Comparison of ENCODE assay signal across 15 cellular contexts in the genomic region with DNA sequence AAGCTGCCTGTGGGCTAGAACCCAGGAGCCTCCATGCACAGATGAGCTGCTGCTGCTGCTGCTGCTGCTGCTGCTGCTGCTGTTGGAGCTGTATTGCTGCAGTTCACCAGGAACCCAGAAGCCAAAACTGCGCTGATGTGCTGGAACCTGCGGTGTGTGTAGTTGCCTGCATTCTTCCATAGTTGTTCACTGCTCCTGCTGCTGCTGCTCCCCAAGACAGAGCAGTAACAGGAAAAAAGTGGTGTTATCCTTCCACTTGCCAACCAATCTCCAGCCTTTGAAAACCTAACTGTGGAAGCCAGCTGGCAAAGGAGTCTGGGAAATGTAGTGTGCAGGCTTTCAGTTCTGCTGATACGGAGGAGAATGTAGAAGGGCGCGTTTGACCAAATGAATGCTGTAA. TPM values are rescaled to one million over a fixed set of nuclear protein-coding genes. Genes with fewer than 3 reads are reported as not detected.
DNase-seq lines count a peak whose midpoint lies in the region; ATAC-seq and TF ChIP-seq lines count a peak whose summit lies in the region.
"Had no signal": no experiment of that assay in that cellular context is flagged by ENCODE, and none has a peak within 500 bp of the region (broad histone marks: within the 10 kb centered on the region; RNA-seq: fewer than 3 reads in every experiment).

No MANE protein-coding gene starts in this region.

- no peaks in the 10 kb centered on the region for H3K36me3 ChIP-seq in GM23338 (ENCODE audit: insufficient read depth)
- no peaks in the 10 kb centered on the region for H3K36me3 ChIP-seq in rectal smooth muscle tissue (ENCODE audit: control insufficient read depth, insufficient read depth, low read length)
- H3K36me3 ChIP-seq: ascending aorta, transverse colon had no signal

- H3K27me3 Mint-ChIP-seq in GM23338 (ENCODE audit: insufficient read depth, low read depth, poor library complexity) = peaks cover 5% of the 10 kb centered on the region
- H3K27me3 Mint-ChIP-seq in brain = no peaks in the 10 kb centered on the region
- H3K27me3 Mint-ChIP-seq: CD8-positive, alpha-beta memory T cell; T-cell had no signal

- H4K20me1 ChIP-seq in GM23338 (replicated peaks; ENCODE audit: insufficient read depth) = peaks cover 36% of the 10 kb centered on the region

- H3K9me2 ChIP-seq in GM23338 (ENCODE audit: insufficient read depth) = no peaks in the 10 kb centered on the region

- intact Hi-C loops in left ventricle myocardium superior (cut with micrococcal nuclease) = no loop called here

- TF ChIP-seq CTCF in GM23338 (conservative IDR thresholded peaks at IDR 0.05; ENCODE audit: low read depth in 2 of 2) = no peak
- no peak for TF ChIP-seq CTCF in brain (conservative IDR thresholded peaks at IDR 0.05)

- no peak overlapping the region for H2AFZ ChIP-seq in GM23338

- H3K9ac ChIP-seq in rectal smooth muscle tissue (ENCODE audit: low read length) = no peak overlapping the region
- H3K9ac ChIP-seq: KMS-11 had no signal

- H3K4me1 Mint-ChIP-seq in GM23338 (peaks cover 33% of the 10 kb centered on the region), brain (peaks cover 89% of the 10 kb centered on the region)

- H3K27me3 ChIP-seq in GM23338 (ENCODE audit: insufficient read depth) (no peaks in the 10 kb centered on the region), rectal smooth muscle tissue (ENCODE audit: control insufficient read depth, insufficient read depth, low read length) (no peaks in the 10 kb centered on the region)
- H3K27me3 ChIP-seq: ascending aorta, transverse colon had no signal

- H3K4me1 ChIP-seq in GM23338 (ENCODE audit: insufficient read depth) (peaks cover 12% of the 10 kb centered on the region), rectal smooth muscle tissue (ENCODE audit: control insufficient read depth, insufficient read depth, low read length) (peaks cover 10% of the 10 kb centered on the region)

- H3K4me3 ChIP-seq in GM23338 (no peak overlapping the region), rectal smooth muscle tissue (ENCODE audit: low read length) (peak overlapping the region; percentile 37)
- H3K4me3 ChIP-seq: transverse colon had no signal

- H3K36me3 Mint-ChIP-seq in GM23338 (ENCODE audit: low read depth) = no peaks in the 10 kb centered on the region
- peaks cover 14% of the 10 kb centered on the region for H3K36me3 Mint-ChIP-seq in brain

- H3K79me2 ChIP-seq in GM23338 (replicated peaks; ENCODE audit: insufficient read depth) = peaks cover 97% of the 10 kb centered on the region

- ATAC-seq in GM23338 = peak; percentile 21; the same call in 2 of the 3 replicates
- peak; percentile 54 for ATAC-seq in left ventricle myocardium superior
- no peak for ATAC-seq in GM18868 (IDR thresholded peaks at IDR 0.05; ENCODE audit: unreplicated experiment)
- ATAC-seq: T-cell had no signal

- H3K27ac ChIP-seq in GM23338 (ENCODE audit: low read depth) (no peak overlapping the region), rectal smooth muscle tissue (ENCODE audit: low read depth, low read length) (no peak overlapping the region)
- H3K27ac ChIP-seq: ascending aorta, KMS-11, transverse colon had no signal

- DNase-seq in GM23338 (ENCODE audit: low spot score) (peak; percentile 33), left ventricle myocardium superior (no peak), ACHN (no peak), NCI-H345 treated with DMSO at 0.1 percent for 48 hours (lab: John Stamatoyannopoulos, UW; ENCODE audit: unreplicated experiment) (no peak), NCI-H345 (lab: John Stamatoyannopoulos, UW) (no peak)
- DNase-seq: CD8-positive, alpha-beta memory T cell; NCI-H526; nephron progenitor cell; T-cell; transverse colon had no signal

- no peaks in the 10 kb centered on the region for H3F3A ChIP-seq in GM23338 (replicated peaks; ENCODE audit: low read depth)

- no peak overlapping the region for H3K4me3 Mint-ChIP-seq in GM23338
- peak overlapping the region in 4 of 5 experiments; percentile 3 to 50 (median 20) for H3K4me3 Mint-ChIP-seq in brain
- H3K4me3 Mint-ChIP-seq: nephron progenitor cell, T-cell had no signal

- H3K9me3 Mint-ChIP-seq in GM23338 (no peaks in the 10 kb centered on the region), brain (peaks cover 0 to 4% (median 0%) of the 10 kb centered on the region in 5 experiments)
- H3K9me3 Mint-ChIP-seq: CD8-positive, alpha-beta memory T cell; nephron progenitor cell; T-cell had no signal

- H3K27ac Mint-ChIP-seq in GM23338 = no peak overlapping the region
- H3K27ac Mint-ChIP-seq in brain = peak overlapping the region; percentile 2 to 89 (median 76)
- H3K27ac Mint-ChIP-seq: nephron progenitor cell, T-cell had no signal

- no peak overlapping the region for H3K4me2 ChIP-seq in GM23338
- H3K4me2 ChIP-seq: KMS-11 had no signal

- in situ Hi-C loops in ACHN (cut with HindIII; ENCODE audit: low pct_ligation_motif_present, low pct_unique_long_range_greater_than_20kb, low sequenced_read_pairs) = no loop called here

TF ChIP-seq in GM23338, 12 proteins besides CTCF, POLR2A, EP300 and RAD21 (continues in another document):
- TF ChIP-seq EZH2phosphoT487 (IDR thresholded peaks at IDR 0.05; ENCODE audit: unreplicated experiment) (no peak), POLR2AphosphoS5 (IDR thresholded peaks at IDR 0.05; ENCODE audit: low read depth) (no peak), CREB1 (CRISPR knock-in tag; IDR thresholded peaks at IDR 0.05; ENCODE audit: low read depth) (no peak), JUNB (IDR thresholded peaks at IDR 0.05; ENCODE audit: unreplicated experiment) (no peak)
- TF ChIP-seq, protein P1, sequence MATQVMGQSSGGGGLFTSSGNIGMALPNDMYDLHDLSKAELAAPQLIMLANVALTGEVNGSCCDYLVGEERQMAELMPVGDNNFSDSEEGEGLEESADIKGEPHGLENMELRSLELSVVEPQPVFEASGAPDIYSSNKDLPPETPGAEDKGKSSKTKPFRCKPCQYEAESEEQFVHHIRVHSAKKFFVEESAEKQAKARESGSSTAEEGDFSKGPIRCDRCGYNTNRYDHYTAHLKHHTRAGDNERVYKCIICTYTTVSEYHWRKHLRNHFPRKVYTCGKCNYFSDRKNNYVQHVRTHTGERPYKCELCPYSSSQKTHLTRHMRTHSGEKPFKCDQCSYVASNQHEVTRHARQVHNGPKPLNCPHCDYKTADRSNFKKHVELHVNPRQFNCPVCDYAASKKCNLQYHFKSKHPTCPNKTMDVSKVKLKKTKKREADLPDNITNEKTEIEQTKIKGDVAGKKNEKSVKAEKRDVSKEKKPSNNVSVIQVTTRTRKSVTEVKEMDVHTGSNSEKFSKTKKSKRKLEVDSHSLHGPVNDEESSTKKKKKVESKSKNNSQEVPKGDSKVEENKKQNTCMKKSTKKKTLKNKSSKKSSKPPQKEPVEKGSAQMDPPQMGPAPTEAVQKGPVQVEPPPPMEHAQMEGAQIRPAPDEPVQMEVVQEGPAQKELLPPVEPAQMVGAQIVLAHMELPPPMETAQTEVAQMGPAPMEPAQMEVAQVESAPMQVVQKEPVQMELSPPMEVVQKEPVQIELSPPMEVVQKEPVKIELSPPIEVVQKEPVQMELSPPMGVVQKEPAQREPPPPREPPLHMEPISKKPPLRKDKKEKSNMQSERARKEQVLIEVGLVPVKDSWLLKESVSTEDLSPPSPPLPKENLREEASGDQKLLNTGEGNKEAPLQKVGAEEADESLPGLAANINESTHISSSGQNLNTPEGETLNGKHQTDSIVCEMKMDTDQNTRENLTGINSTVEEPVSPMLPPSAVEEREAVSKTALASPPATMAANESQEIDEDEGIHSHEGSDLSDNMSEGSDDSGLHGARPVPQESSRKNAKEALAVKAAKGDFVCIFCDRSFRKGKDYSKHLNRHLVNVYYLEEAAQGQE (IDR thresholded peaks at IDR 0.05; ENCODE audit: unreplicated experiment) = no peak

RNA-seq across cellular contexts. Expression of a gene that starts 37.9 kb away (rescaled TPM):
- total RNA-seq in GM23338 (2014; rRNA removed; shearing (Covaris generic)) = 49.4 and 57.7 TPM in 2 replicates
- polyA plus RNA-seq in GM23338 (2016; fragmentation: Nextera tagmentation; extraction: Ambion mirVana) = 13.6 and 14.4 TPM in 2 replicates
- polyA plus RNA-seq in brain (ENCODE audit: insufficient read depth, low read depth, low replicate concordance) = 46.0 TPM
- total RNA-seq in left ventricle myocardium superior = 69.7 TPM

RNA-seq across cellular contexts. Expression of a gene that starts 48.1 kb away (rescaled TPM):
- 115 and 140 TPM in 2 replicates for total RNA-seq in GM23338 (2014; rRNA removed; shearing (Covaris generic))
- polyA plus RNA-seq in GM23338 (2016; fragmentation: Nextera tagmentation; extraction: Ambion mirVana) (278 and 299 TPM in 2 replicates), brain (ENCODE audit: insufficient read depth, low read depth, low replicate concordance) (223 TPM)
- 85.2 TPM for total RNA-seq in left ventricle myocardium superior
